In the genomic region with DNA sequence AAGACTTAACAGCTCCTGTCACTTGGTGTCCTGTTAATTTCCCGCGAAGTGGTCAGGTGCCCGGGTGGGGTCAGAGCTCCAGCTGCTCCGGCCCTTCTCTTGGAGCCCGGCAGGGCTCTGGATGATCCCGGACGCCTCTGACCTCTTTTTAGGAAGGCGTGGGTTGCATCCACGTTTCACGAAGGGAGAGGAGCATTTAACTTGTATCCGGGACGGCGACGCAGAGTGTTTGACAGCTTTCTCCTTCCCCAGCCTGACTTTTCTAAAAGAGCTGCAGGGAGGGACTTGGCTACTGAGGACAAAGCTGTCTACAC, we compare ENCODE assay signal across 6 cellular contexts. TPM values are rescaled to one million over a fixed set of nuclear protein-coding genes. Genes with fewer than 3 reads are reported as not detected.
DNase-seq lines count a peak whose midpoint lies in the region; ATAC-seq and TF ChIP-seq lines count a peak whose summit lies in the region.

No MANE protein-coding gene starts in this region.

- CTCF ChIA-PET in GM10248 (lab: Yijun Ruan, JAX), result interaction anchor here (1.2 to 1.5 kb wide), 2 partner anchors 9 to 111 kb away, joined by 3 read pairs; no protein-coding TSS in a partner anchor

- H3K9me3 Mint-ChIP-seq in HFFc6 (no peaks in the 10 kb centered on the region), mesothelial cell of epicardium (peaks cover 40% of the 10 kb centered on the region)
- H3K9me3 Mint-ChIP-seq in activated naive CD4-positive, alpha-beta T cell treated with anti-CD3 and anti-CD28 coated beads, Interleukin-2, amount 50 U/mL, for 72 hours, result peaks cover 7 to 20% of the 10 kb centered on the region in 2 donors

- peak in 1 of 2 donors; percentile 37 for ATAC-seq in activated naive CD4-positive, alpha-beta T cell treated with anti-CD3 and anti-CD28 coated beads, Interleukin-2, amount 50 U/mL, for 72 hours
- ATAC-seq in GM19463 (IDR thresholded peaks at IDR 0.05; ENCODE audit: unreplicated experiment), result no peak

- H3K4me3 Mint-ChIP-seq in HFFc6 (peak overlapping the region; percentile 97), mesothelial cell of epicardium (peak overlapping the region; percentile 97)

- H3K27ac Mint-ChIP-seq in HFFc6 (peak overlapping the region; percentile 92), mesothelial cell of epicardium (peak overlapping the region; percentile 25)
- peak overlapping the region; percentile 88 to 95 for H3K27ac Mint-ChIP-seq in activated naive CD4-positive, alpha-beta T cell treated with anti-CD3 and anti-CD28 coated beads, Interleukin-2, amount 50 U/mL, for 72 hours

- H3K27me3 Mint-ChIP-seq in HFFc6 (ENCODE audit: insufficient read depth), result no peaks in the 10 kb centered on the region; the same call in 1 of the 2 replicates
- no peaks in the 10 kb centered on the region for H3K27me3 Mint-ChIP-seq in mesothelial cell of epicardium (ENCODE audit: low read depth)

- DNase-seq in HFFc6 (no peak), mesothelial cell of epicardium (ENCODE audit: low spot score in 2 of 2, unreplicated experiment in 2 of 2) (no peak), GM10248 (ENCODE audit: extremely low spot score) (no peak)
- no peak for DNase-seq in activated naive CD4-positive, alpha-beta T cell treated with anti-CD3 and anti-CD28 coated beads, Interleukin-2, amount 50 U/mL, for 72 hours (ENCODE audit: low spot score in 2 of 2)
- no peak for DNase-seq in central memory CD4-positive, alpha-beta T cell

- H3K36me3 Mint-ChIP-seq in HFFc6 (ENCODE audit: low read depth), result peaks cover 19% of the 10 kb centered on the region
- H3K36me3 Mint-ChIP-seq in activated naive CD4-positive, alpha-beta T cell treated with anti-CD3 and anti-CD28 coated beads, Interleukin-2, amount 50 U/mL, for 72 hours, result peaks cover 14 to 29% of the 10 kb centered on the region in 2 donors
- H3K36me3 Mint-ChIP-seq in mesothelial cell of epicardium, result peaks cover 18% of the 10 kb centered on the region

- POLR2A ChIA-PET in GM10248 (lab: Yijun Ruan, JAX), result no interaction called here

- TF ChIP-seq CTCF in HFFc6 (IDR thresholded peaks at IDR 0.05) (no peak), mesothelial cell of epicardium (IDR thresholded peaks at IDR 0.05; ENCODE audit: unreplicated experiment) (no peak), GM10248 (IDR thresholded peaks at IDR 0.05; ENCODE audit: control extremely low read depth, extremely low read depth, low read depth, missing control alignments) (no peak)

- H3K4me1 Mint-ChIP-seq in HFFc6 (ENCODE audit: low read depth) (peaks cover 10% of the 10 kb centered on the region), mesothelial cell of epicardium (peaks cover 2% of the 10 kb centered on the region)

RNA-seq across cellular contexts. Expression of gene ZNF155, which starts 0.7 kb away (rescaled TPM):
- 1 to 10 TPM; 5.7 to 6.7 (median 6.4) TPM for total RNA-seq in HFFc6 (2021; fragmentation: NEBNext Ultra II Directional; extraction: Animal tissue kit (Norgen Biotek cat#: 25700))
- total RNA-seq in activated naive CD4-positive, alpha-beta T cell treated with anti-CD3 and anti-CD28 coated beads, Interleukin-2, amount 50 U/mL, for 72 hours, result 1 to 10 TPM; 4.1 TPM
- 13.4 to 14.2 TPM (median 14.1 TPM) in 3 replicates for total RNA-seq in mesothelial cell of epicardium

RNA-seq across cellular contexts. Expression of gene ZNF230, which starts 18.1 kb away (rescaled TPM):
- total RNA-seq in HFFc6 (2021; fragmentation: NEBNext Ultra II Directional; extraction: Animal tissue kit (Norgen Biotek cat#: 25700)), result 1 to 10 TPM; 1.3 to 2.6 (median 2.0) TPM
- total RNA-seq in activated naive CD4-positive, alpha-beta T cell treated with anti-CD3 and anti-CD28 coated beads, Interleukin-2, amount 50 U/mL, for 72 hours, result 1 to 10 TPM; 3.6 to 5.1 TPM
- total RNA-seq in mesothelial cell of epicardium, result 4.0 to 4.5 TPM (median 4.5 TPM) in 3 replicates

RNA-seq across cellular contexts. Expression of gene ZNF221, which starts 33.6 kb away (rescaled TPM):
- 1 to 10 TPM; 3.6 to 4.3 (median 4.1) TPM for total RNA-seq in HFFc6 (2021; fragmentation: NEBNext Ultra II Directional; extraction: Animal tissue kit (Norgen Biotek cat#: 25700))
- 1 to 10 TPM; 1.1 to 3.4 TPM for total RNA-seq in activated naive CD4-positive, alpha-beta T cell treated with anti-CD3 and anti-CD28 coated beads, Interleukin-2, amount 50 U/mL, for 72 hours
- 11.2 to 13.5 TPM (median 13.0 TPM) in 3 replicates for total RNA-seq in mesothelial cell of epicardium

RNA-seq across cellular contexts. Expression of gene ZNF222, which starts 40.5 kb away (rescaled TPM):
- 1 to 10 TPM; 2.4 to 5.1 (median 3.6) TPM for total RNA-seq in HFFc6 (2021; fragmentation: NEBNext Ultra II Directional; extraction: Animal tissue kit (Norgen Biotek cat#: 25700))
- 1 to 10 TPM; 1.8 to 2.0 TPM for total RNA-seq in activated naive CD4-positive, alpha-beta T cell treated with anti-CD3 and anti-CD28 coated beads, Interleukin-2, amount 50 U/mL, for 72 hours
- 7.6 to 8.1 TPM (median 7.8 TPM) in 3 replicates for total RNA-seq in mesothelial cell of epicardium

RNA-seq across cellular contexts. Expression of gene ZNF45, which starts 49.6 kb away (rescaled TPM):
- total RNA-seq in HFFc6 (2021; fragmentation: NEBNext Ultra II Directional; extraction: Animal tissue kit (Norgen Biotek cat#: 25700)), result 10 to 100 TPM in 3 of 6 experiments, 1 to 10 TPM in 3; 8.4 to 12.3 (median 10.2) TPM
- total RNA-seq in activated naive CD4-positive, alpha-beta T cell treated with anti-CD3 and anti-CD28 coated beads, Interleukin-2, amount 50 U/mL, for 72 hours, result 10 to 100 TPM; 10.5 to 10.8 TPM
- 20.8 to 21.8 TPM (median 21.1 TPM) in 3 replicates for total RNA-seq in mesothelial cell of epicardium

Comparison
In these comparisons a context has a peak if more than half of its experiments do, and no peak if none do; other contexts are left out.
1. H3K27ac Mint-ChIP-seq: peak in every context shown above with its lines; median percentile 92 in HFFc6; 92 in activated naive CD4-positive, alpha-beta T cell treated with anti-CD3 and anti-CD28 coated beads, Interleukin-2, amount 50 U/mL, for 72 hours; 25 in mesothelial cell of epicardium.